In the genomic region with DNA sequence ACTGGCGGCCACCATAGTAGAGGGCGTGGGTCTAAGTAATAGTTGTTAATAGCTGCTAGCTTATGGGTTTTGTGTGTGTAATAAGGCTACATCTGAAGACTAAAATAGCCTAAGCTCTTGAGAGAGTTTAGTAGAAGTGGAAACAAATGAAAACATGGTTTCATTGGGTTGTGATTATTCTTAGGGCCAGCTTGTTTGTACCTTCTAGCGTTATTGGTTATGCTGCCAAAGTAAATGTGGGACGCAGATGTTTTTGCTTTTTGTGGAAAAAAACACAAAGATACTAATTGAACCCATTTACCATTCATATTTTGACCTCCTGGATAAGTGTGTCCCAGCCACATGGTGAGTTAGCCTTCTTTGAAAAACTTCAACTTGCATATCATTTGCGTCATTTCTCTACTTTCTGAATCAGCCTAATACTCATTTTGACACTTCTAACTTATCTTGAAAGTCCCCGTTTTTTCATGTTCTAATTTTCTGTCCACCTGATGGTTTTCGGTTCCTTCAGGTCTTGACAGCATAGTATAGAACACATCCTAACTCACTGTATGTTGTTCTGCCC, we compare ENCODE assay signal across 11 cellular contexts.
DNase-seq lines count a peak whose midpoint lies in the region; ATAC-seq and TF ChIP-seq lines count a peak whose summit lies in the region.
"Had no signal": no experiment of that assay in that cellular context is flagged by ENCODE, and none has a peak within 500 bp of the region (broad histone marks: within the 10 kb centered on the region; RNA-seq: fewer than 3 reads in every experiment).

No MANE protein-coding gene starts in this region.

- no peak for TF ChIP-seq CTCF in ovary (IDR thresholded peaks at IDR 0.05)

- H3K36me3 ChIP-seq in ovary = no peaks in the 10 kb centered on the region

- no peak for TF ChIP-seq POLR2A in ovary (IDR thresholded peaks at IDR 0.05)

- H3K4me3 ChIP-seq in ovary = no peak overlapping the region

- peaks cover 0 to 2% of the 10 kb centered on the region in 2 donors for H3K9me3 Mint-ChIP-seq in activated T-cell treated with anti-CD3 and anti-CD28 coated beads, Interleukin-2, amount 50 U/mL, for 72 hours
- H3K9me3 Mint-ChIP-seq in activated T-cell treated with anti-CD3 and anti-CD28 coated beads, Interleukin-2, amount 50 U/mL, for 4 hours = no peaks in the 10 kb centered on the region
- H3K9me3 Mint-ChIP-seq in stimulated activated naive B cell treated with anti-CD40 and anti-IgM and Interleukin-4, amounts not matched to agents 10 μg/mL and 1 μg/mL and 100 μg/mL, for 72 hours = no peaks in the 10 kb centered on the region

- H3K27ac Mint-ChIP-seq in activated T-cell treated with anti-CD3 and anti-CD28 coated beads, Interleukin-2, amount 50 U/mL, for 72 hours = peak overlapping the region; percentile 66
- no peak overlapping the region for H3K27ac Mint-ChIP-seq in stimulated activated naive B cell treated with anti-CD40 and anti-IgM and Interleukin-4, amounts not matched to agents 10 μg/mL and 1 μg/mL and 100 μg/mL, for 72 hours

- intact Hi-C loops in left colon (cut with DNase I, micrococcal nuclease) = no loop called here
- intact Hi-C loops in ovary (cut with DNase I) = no loop called here

- WGBS in ovary, 3 donors = 55 to 66% (median 60%) methylated on average over 7 of the region's 7 CpGs

- H3K27me3 ChIP-seq in ovary = no peaks in the 10 kb centered on the region

- peak; percentile 43 to 67 for ATAC-seq in activated T-cell treated with anti-CD3 and anti-CD28 coated beads, Interleukin-2, amount 50 U/mL, for 72 hours (replicated peaks in 1 of 2)
- ATAC-seq in activated T-cell treated with anti-CD3 and anti-CD28 coated beads, Interleukin-2, amount 50 U/mL, for 4 hours = no peak
- ATAC-seq in GM21825 (IDR thresholded peaks at IDR 0.05; ENCODE audit: unreplicated experiment) (peak; percentile 72), HG03159 (IDR thresholded peaks at IDR 0.05; ENCODE audit: unreplicated experiment) (peak; percentile 76), left colon (no peak), GM19467 (IDR thresholded peaks at IDR 0.05; ENCODE audit: unreplicated experiment) (no peak)
- peak; percentile 34 to 89 for ATAC-seq in stimulated activated naive B cell treated with anti-CD40 and anti-IgM and Interleukin-4, amounts not matched to agents 10 μg/mL and 1 μg/mL and 100 μg/mL, for 72 hours (replicated peaks)

- no peak overlapping the region for H3K27ac ChIP-seq in ovary
- H3K27ac ChIP-seq: 22Rv1 had no signal

- H3K4me1 ChIP-seq in ovary (ENCODE audit: insufficient read depth) = no peaks in the 10 kb centered on the region

- no peaks in the 10 kb centered on the region for H3K4me1 Mint-ChIP-seq in activated T-cell treated with anti-CD3 and anti-CD28 coated beads, Interleukin-2, amount 50 U/mL, for 72 hours (ENCODE audit: low read depth)
- H3K4me1 Mint-ChIP-seq in activated T-cell treated with anti-CD3 and anti-CD28 coated beads, Interleukin-2, amount 50 U/mL, for 4 hours (ENCODE audit: low read depth) = no peaks in the 10 kb centered on the region
- no peaks in the 10 kb centered on the region for H3K4me1 Mint-ChIP-seq in stimulated activated naive B cell treated with anti-CD40 and anti-IgM and Interleukin-4, amounts not matched to agents 10 μg/mL and 1 μg/mL and 100 μg/mL, for 72 hours

- H3K27me3 Mint-ChIP-seq in activated T-cell treated with anti-CD3 and anti-CD28 coated beads, Interleukin-2, amount 50 U/mL, for 72 hours (ENCODE audit: low read depth) = peaks cover 12% of the 10 kb centered on the region
- no peaks in the 10 kb centered on the region for H3K27me3 Mint-ChIP-seq in activated T-cell treated with anti-CD3 and anti-CD28 coated beads, Interleukin-2, amount 50 U/mL, for 4 hours (ENCODE audit: low read depth)
- peaks cover 0 to 11% of the 10 kb centered on the region in 2 donors for H3K27me3 Mint-ChIP-seq in stimulated activated naive B cell treated with anti-CD40 and anti-IgM and Interleukin-4, amounts not matched to agents 10 μg/mL and 1 μg/mL and 100 μg/mL, for 72 hours

- TF ChIP-seq EP300 in ovary (IDR thresholded peaks at IDR 0.05) = no peak

- no peaks in the 10 kb centered on the region for H3K9me3 ChIP-seq in ovary

- H3K36me3 Mint-ChIP-seq in activated T-cell treated with anti-CD3 and anti-CD28 coated beads, Interleukin-2, amount 50 U/mL, for 72 hours (ENCODE audit: insufficient read depth in 2 of 2) = no peaks in the 10 kb centered on the region
- no peaks in the 10 kb centered on the region for H3K36me3 Mint-ChIP-seq in activated T-cell treated with anti-CD3 and anti-CD28 coated beads, Interleukin-2, amount 50 U/mL, for 4 hours (ENCODE audit: insufficient read depth)
- no peaks in the 10 kb centered on the region for H3K36me3 Mint-ChIP-seq in stimulated activated naive B cell treated with anti-CD40 and anti-IgM and Interleukin-4, amounts not matched to agents 10 μg/mL and 1 μg/mL and 100 μg/mL, for 72 hours

- H3K4me3 Mint-ChIP-seq in activated T-cell treated with anti-CD3 and anti-CD28 coated beads, Interleukin-2, amount 50 U/mL, for 72 hours = no peak overlapping the region
- no peak overlapping the region for H3K4me3 Mint-ChIP-seq in activated T-cell treated with anti-CD3 and anti-CD28 coated beads, Interleukin-2, amount 50 U/mL, for 4 hours
- no peak overlapping the region for H3K4me3 Mint-ChIP-seq in stimulated activated naive B cell treated with anti-CD40 and anti-IgM and Interleukin-4, amounts not matched to agents 10 μg/mL and 1 μg/mL and 100 μg/mL, for 72 hours

- DNase-seq in activated T-cell treated with anti-CD3 and anti-CD28 coated beads, Interleukin-2, amount 50 U/mL, for 72 hours = peak in 1 of 2 donors; percentile 0
- no peak for DNase-seq in activated T-cell treated with anti-CD3 and anti-CD28 coated beads, Interleukin-2, amount 50 U/mL, for 4 hours
- no peak for DNase-seq in stimulated activated naive B cell treated with anti-CD40 and anti-IgM and Interleukin-4, amounts not matched to agents 10 μg/mL and 1 μg/mL and 100 μg/mL, for 72 hours
- DNase-seq in left colon = no peak
- DNase-seq in ovary = no peak
- DNase-seq: IMR-90, NCI-H2029 treated with DMSO at 0.1 percent for 48 hours had no signal

Comparison
In these comparisons a context has a peak if more than half of its experiments do, and no peak if none do; other contexts are left out.
1. ATAC-seq: peak in activated T-cell treated with anti-CD3 and anti-CD28 coated beads, Interleukin-2, amount 50 U/mL, for 72 hours (2 of 2), GM21825 (single experiment), HG03159 (single experiment) and stimulated activated naive B cell treated with anti-CD40 and anti-IgM and Interleukin-4, amounts not matched to agents 10 μg/mL and 1 μg/mL and 100 μg/mL, for 72 hours (2 of 2); none in activated T-cell treated with anti-CD3 and anti-CD28 coated beads, Interleukin-2, amount 50 U/mL, for 4 hours (0 of 2), left colon (single experiment) and GM19467 (single experiment).